In the genomic region with DNA sequence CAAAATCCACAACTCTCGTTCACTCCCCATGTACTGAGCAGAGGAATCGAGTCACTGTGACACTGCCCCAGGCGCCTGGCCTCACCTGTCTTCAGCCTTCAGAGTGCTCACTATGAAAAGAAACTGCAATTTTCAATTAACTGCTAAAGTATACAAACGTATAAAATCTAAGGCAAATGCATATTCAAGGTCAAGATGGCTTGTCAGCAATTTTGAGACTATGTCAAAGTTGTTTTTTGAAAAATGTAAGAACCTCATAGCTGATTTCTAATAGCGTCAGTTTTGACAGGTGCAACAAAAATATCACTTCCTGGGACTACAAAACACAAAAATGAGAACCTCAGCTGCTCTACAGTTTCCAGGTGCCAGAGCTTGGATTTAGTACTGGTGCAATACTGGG, we compare ENCODE assay signal across 33 cellular contexts.
"Had no signal": no experiment of that assay in that cellular context is flagged by ENCODE, and none has a peak within 500 bp of the region (broad histone marks: within the 10 kb centered on the region; RNA-seq: fewer than 3 reads in every experiment).

No MANE protein-coding gene starts in this region.

- H3K4me3 ChIP-seq: adrenal gland, body of pancreas, esophagus squamous epithelium, gastroesophageal sphincter, heart right ventricle had no signal

- H3K27me3 ChIP-seq: adrenal gland, body of pancreas, esophagus squamous epithelium, gastroesophageal sphincter, heart right ventricle had no signal

- H3K4me1 ChIP-seq: adrenal gland, body of pancreas, esophagus squamous epithelium had no signal

- H3K27ac ChIP-seq: adrenal gland, body of pancreas, epithelial cell of prostate, esophagus squamous epithelium, gastroesophageal sphincter, heart right ventricle had no signal

- ATAC-seq: activated CD4-positive, alpha-beta T cell treated with anti-CD3 and anti-CD28 coated beads for 36 hours; activated naive CD8-positive, alpha-beta T cell treated with anti-CD3 and anti-CD28 coated beads, Interleukin-2, amount 50 U/mL, for 24 hours; activated T-cell treated with anti-CD3 and anti-CD28 coated beads, Interleukin-2, amount 50 U/mL, for 72 hours; body of pancreas; effector memory CD8-positive, alpha-beta T cell; gastroesophageal sphincter; heart right ventricle; T-cell had no signal

- FAIRE-seq: colon had no signal

- H3K4me3 Mint-ChIP-seq: activated CD4-positive, alpha-beta memory T cell treated with anti-CD3 and anti-CD28 coated beads for 36 hours; activated CD4-positive, alpha-beta T cell treated with anti-CD3 and anti-CD28 coated beads for 36 hours; activated CD4-positive, alpha-beta T cell treated with anti-CD3 and anti-CD28 coated beads, Interleukin-2, amount 10 ng/mL, durations not matched to agents 24 days and 14 days; activated naive CD8-positive, alpha-beta T cell treated with anti-CD3 and anti-CD28 coated beads for 36 hours; activated naive CD8-positive, alpha-beta T cell treated with anti-CD3 and anti-CD28 coated beads, Interleukin-2, amount 50 U/mL, for 24 hours; activated T-cell treated with anti-CD3 and anti-CD28 coated beads, Interleukin-2, amount 50 U/mL, for 24 hours; activated T-cell treated with anti-CD3 and anti-CD28 coated beads, Interleukin-2, amount 50 U/mL, for 72 hours; effector memory CD8-positive, alpha-beta T cell; T-cell; T-helper 1 cell treated with Interleukin-12 subunit alpha and Interleukin-12 subunit beta and Interleukin-4 antibody, amounts not matched to agents 30 μg/mL and 1 μg/mL, for 36 hours; T-helper 2 cell treated with Interferon-gamma antibody and Interleukin-4, amounts not matched to agents 5 μg/mL and 100 μg/mL, for 36 hours had no signal

- H3K27me3 Mint-ChIP-seq: activated CD4-positive, alpha-beta memory T cell treated with anti-CD3 and anti-CD28 coated beads for 36 hours; activated CD4-positive, alpha-beta T cell treated with anti-CD3 and anti-CD28 coated beads for 36 hours; activated CD4-positive, alpha-beta T cell treated with anti-CD3 and anti-CD28 coated beads, Interleukin-2, amount 10 ng/mL, durations not matched to agents 24 days and 14 days; activated naive CD8-positive, alpha-beta T cell treated with anti-CD3 and anti-CD28 coated beads for 36 hours; activated naive CD8-positive, alpha-beta T cell treated with anti-CD3 and anti-CD28 coated beads, Interleukin-2, amount 50 U/mL, for 24 hours; activated T-cell treated with anti-CD3 and anti-CD28 coated beads, Interleukin-2, amount 50 U/mL, for 24 hours; effector memory CD8-positive, alpha-beta T cell; T-cell had no signal

- H3K4me1 Mint-ChIP-seq: activated naive CD8-positive, alpha-beta T cell treated with anti-CD3 and anti-CD28 coated beads, Interleukin-2, amount 50 U/mL, for 24 hours had no signal

- H3K9me3 ChIP-seq: adrenal gland, body of pancreas, esophagus squamous epithelium, gastroesophageal sphincter, heart right ventricle had no signal

- DNase-seq: activated CD4-positive, alpha-beta memory T cell treated with anti-CD3 and anti-CD28 coated beads for 36 hours; activated CD4-positive, alpha-beta T cell treated with anti-CD3 and anti-CD28 coated beads for 36 hours; activated CD4-positive, alpha-beta T cell treated with anti-CD3 and anti-CD28 coated beads, Interleukin-2, amount 10 ng/mL, durations not matched to agents 24 days and 14 days; activated CD4-positive, CD25-positive, alpha-beta regulatory T cell; activated CD4-positive, CD25-positive, alpha-beta regulatory T cell treated with anti-CD3 and anti-CD28 coated beads, Interleukin-2, amount 50 U/mL, for 72 hours; activated CD8-positive, alpha-beta memory T cell treated with anti-CD3 and anti-CD28 coated beads, Interleukin-2, amount 50 U/mL, for 48 hours; activated gamma-delta T cell; activated naive CD4-positive, alpha-beta T cell; activated naive CD4-positive, alpha-beta T cell treated with anti-CD3 and anti-CD28 coated beads, Interleukin-2, amount 50 U/mL, for 16 hours; activated naive CD8-positive, alpha-beta T cell treated with anti-CD3 and anti-CD28 coated beads for 36 hours; activated naive CD8-positive, alpha-beta T cell treated with anti-CD3 and anti-CD28 coated beads, Interleukin-2, amount 50 U/mL, for 24 hours; activated T-cell treated with anti-CD3 and anti-CD28 coated beads for 4 hours; activated T-cell treated with anti-CD3 and anti-CD28 coated beads, Interleukin-2, amount 50 U/mL, for 24 hours; activated T-cell treated with anti-CD3 and anti-CD28 coated beads, Interleukin-2, amount 50 U/mL, for 72 hours; adrenal gland; amygdala; aorta; body of pancreas; caudate nucleus; cortex of kidney; dermis blood vessel endothelial cell; effector CD4-positive, alpha-beta T cell; effector memory CD8-positive, alpha-beta T cell; esophagus squamous epithelium; foreskin melanocyte; heart right ventricle; T-cell; T1000 had no signal

- H3K27ac Mint-ChIP-seq: activated CD4-positive, alpha-beta memory T cell treated with anti-CD3 and anti-CD28 coated beads for 36 hours; activated CD4-positive, alpha-beta T cell treated with anti-CD3 and anti-CD28 coated beads for 36 hours; activated CD4-positive, alpha-beta T cell treated with anti-CD3 and anti-CD28 coated beads, Interleukin-2, amount 10 ng/mL, durations not matched to agents 24 days and 14 days; activated naive CD8-positive, alpha-beta T cell treated with anti-CD3 and anti-CD28 coated beads for 36 hours; activated naive CD8-positive, alpha-beta T cell treated with anti-CD3 and anti-CD28 coated beads, Interleukin-2, amount 50 U/mL, for 24 hours; activated T-cell treated with anti-CD3 and anti-CD28 coated beads, Interleukin-2, amount 50 U/mL, for 24 hours; activated T-cell treated with anti-CD3 and anti-CD28 coated beads, Interleukin-2, amount 50 U/mL, for 72 hours; effector memory CD8-positive, alpha-beta T cell; T-cell; T-helper 1 cell treated with Interleukin-12 subunit alpha and Interleukin-12 subunit beta and Interleukin-4 antibody, amounts not matched to agents 30 μg/mL and 1 μg/mL, for 36 hours; T-helper 2 cell treated with Interferon-gamma antibody and Interleukin-4, amounts not matched to agents 5 μg/mL and 100 μg/mL, for 36 hours had no signal

- H3K9me3 Mint-ChIP-seq: activated CD4-positive, alpha-beta memory T cell treated with anti-CD3 and anti-CD28 coated beads for 36 hours; activated CD4-positive, alpha-beta T cell treated with anti-CD3 and anti-CD28 coated beads, Interleukin-2, amount 10 ng/mL, durations not matched to agents 24 days and 14 days; activated naive CD8-positive, alpha-beta T cell treated with anti-CD3 and anti-CD28 coated beads for 36 hours; activated naive CD8-positive, alpha-beta T cell treated with anti-CD3 and anti-CD28 coated beads, Interleukin-2, amount 50 U/mL, for 24 hours; activated T-cell treated with anti-CD3 and anti-CD28 coated beads, Interleukin-2, amount 50 U/mL, for 24 hours; activated T-cell treated with anti-CD3 and anti-CD28 coated beads, Interleukin-2, amount 50 U/mL, for 72 hours; effector memory CD8-positive, alpha-beta T cell; T-cell; T-helper 1 cell treated with Interleukin-12 subunit alpha and Interleukin-12 subunit beta and Interleukin-4 antibody, amounts not matched to agents 30 μg/mL and 1 μg/mL, for 36 hours; T-helper 2 cell treated with Interferon-gamma antibody and Interleukin-4, amounts not matched to agents 5 μg/mL and 100 μg/mL, for 36 hours had no signal
